In the genomic region with DNA sequence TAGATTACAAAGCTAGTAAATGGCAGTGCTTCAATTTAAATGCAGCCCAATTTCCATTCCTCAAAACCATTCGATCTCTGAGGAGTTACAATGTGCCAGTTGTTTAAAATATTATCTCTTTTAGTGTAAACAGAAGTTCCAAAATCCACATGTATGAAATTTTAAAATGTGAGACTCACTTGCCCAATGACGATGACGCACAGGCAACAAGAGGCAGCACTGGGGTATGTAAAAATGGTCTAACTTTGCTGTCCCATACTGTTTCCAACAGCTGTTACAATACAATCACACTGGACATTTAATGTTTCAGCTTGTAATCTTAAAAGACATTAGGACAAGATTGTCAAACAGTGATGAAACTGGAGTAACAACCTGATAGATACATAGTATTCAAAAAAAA, we compare ENCODE assay signal across 20 cellular contexts. TPM values are rescaled to one million over a fixed set of nuclear protein-coding genes. Genes with fewer than 3 reads are reported as not detected.
A peak's percentile ranks its signal among the peaks of the same experiment; 100 is the strongest.
DNase-seq lines count a peak whose midpoint lies in the region; ATAC-seq and TF ChIP-seq lines count a peak whose summit lies in the region.
"Had no signal": no experiment of that assay in that cellular context is flagged by ENCODE, and none has a peak within 500 bp of the region (broad histone marks: within the 10 kb centered on the region; RNA-seq: fewer than 3 reads in every experiment).

No MANE protein-coding gene starts in this region.

- H4K5ac ChIP-seq in IMR-90 (ENCODE audit: low read depth, low read length): no peak overlapping the region

- peak; percentile 10 for DNase-seq in AG10803 (ENCODE audit: low read depth)
- peak; percentile 57 for DNase-seq in IMR-90
- no peak for DNase-seq in adipocyte (ENCODE audit: low read depth)
- peak; percentile 74 for DNase-seq in fibroblast of peridontal ligament (ENCODE audit: extremely low read depth)
- DNase-seq in DMS79 (lab: John Stamatoyannopoulos, UW): no peak
- DNase-seq in activated naive CD4-positive, alpha-beta T cell (lab: John Stamatoyannopoulos, UW): no peak
- DNase-seq: 8988T; CD8-positive, alpha-beta T cell; COR-L47; DMS 273 treated with DMSO at 0.1 percent for 48 hours; DMS53; GDM1; GOT3; H7 had no signal

- POLR2A ChIA-PET in IMR-90 (lab: Charles Lee; ENCODE audit: unreplicated experiment): no interaction called here

- H3K23ac ChIP-seq in IMR-90 (ENCODE audit: low read depth, low read length): no peak overlapping the region

- peaks cover 9% of the 10 kb centered on the region for H3K4me1 ChIP-seq in IMR-90 (ENCODE audit: control insufficient read depth, insufficient read depth, low read length)
- H3K4me1 ChIP-seq in adipocyte (ENCODE audit: control insufficient read depth, insufficient read depth, low read length): peaks cover 58% of the 10 kb centered on the region

- H3K79me1 ChIP-seq in IMR-90 (ENCODE audit: low read depth in 1 of 2, low read length in 2 of 2): peaks cover 44 to 75% of the 10 kb centered on the region in 2 experiments

- no peak overlapping the region for H3K27ac Mint-ChIP-seq in stimulated activated memory B cell treated with anti-CD40 and anti-IgM and Interleukin-4, amounts not matched to agents 10 μg/mL and 1 μg/mL and 100 μg/mL, for 72 hours
- H3K27ac Mint-ChIP-seq: B cell; CD8-positive, alpha-beta T cell had no signal

- peaks cover 6% of the 10 kb centered on the region for H3K9me1 ChIP-seq in IMR-90 (ENCODE audit: insufficient read depth, low read length)

- H3K9me3 ChIP-seq in IMR-90 (ENCODE audit: control insufficient read depth, insufficient read depth, low read length) (no peaks in the 10 kb centered on the region), adipocyte (ENCODE audit: control insufficient read depth, low read length) (no peaks in the 10 kb centered on the region)
- H3K9me3 ChIP-seq: BLaER1 treated with 17β-estradiol and CSF1 and Interleukin-3, amounts not matched to agents 10 nM and 100 nM had no signal

- no peak for TF ChIP-seq POLR2A in IMR-90 (IDR thresholded peaks at IDR 0.05; ENCODE audit: low read depth, low read length)

- H3K27me3 ChIP-seq in IMR-90 (ENCODE audit: control insufficient read depth, insufficient read depth, low read length) (no peaks in the 10 kb centered on the region), adipocyte (replicated peaks; ENCODE audit: control insufficient read depth, insufficient read depth, low read length) (no peaks in the 10 kb centered on the region)
- H3K27me3 ChIP-seq: BLaER1 treated with 17β-estradiol and CSF1 and Interleukin-3, amounts not matched to agents 10 nM and 100 nM had no signal

- CTCF ChIA-PET in IMR-90 (lab: Yijun Ruan, JAX): interaction anchor here (1.0 to 1.3 kb wide), 2 partner anchors 11 to 12 kb away, joined by 3 to 4 read pairs; no protein-coding TSS in a partner anchor

- H2BK5ac ChIP-seq in IMR-90 (ENCODE audit: low read depth, low read length, poor library complexity, severe bottlenecking): no peak overlapping the region

- H3K4me3 ChIP-seq in AG10803 (ENCODE audit: low read length) (no peak overlapping the region), IMR-90 (ENCODE audit: insufficient read depth, low read depth, low read length) (no peak overlapping the region), adipocyte (ENCODE audit: low read length) (no peak overlapping the region)
- H3K4me3 ChIP-seq: BLaER1 treated with 17β-estradiol and CSF1 and Interleukin-3, amounts not matched to agents 10 nM and 100 nM had no signal

- no peaks in the 10 kb centered on the region for H3K27me3 Mint-ChIP-seq in stimulated activated memory B cell treated with anti-CD40 and anti-IgM and Interleukin-4, amounts not matched to agents 10 μg/mL and 1 μg/mL and 100 μg/mL, for 72 hours
- H3K27me3 Mint-ChIP-seq: B cell had no signal

- peaks cover 15% of the 10 kb centered on the region for H3K4me1 Mint-ChIP-seq in stimulated activated memory B cell treated with anti-CD40 and anti-IgM and Interleukin-4, amounts not matched to agents 10 μg/mL and 1 μg/mL and 100 μg/mL, for 72 hours

- H3K18ac ChIP-seq in IMR-90 (ENCODE audit: low read depth, low read length): no peak overlapping the region

- in situ Hi-C loops in IMR-90 (cut with MboI; ENCODE audit: low sequenced_read_pairs): no loop called here

- H3K14ac ChIP-seq in IMR-90 (replicated peaks; ENCODE audit: low read depth, low read length): no peak overlapping the region

- dilution Hi-C loops in IMR-90 (cut with HindIII; ENCODE audit: low sequenced_read_pairs, unreplicated experiment): no loop called here

- no peak for TF ChIP-seq RAD21 in IMR-90 (IDR thresholded peaks at IDR 0.05; ENCODE audit: low read length)

- no peak overlapping the region for H2BK120ac ChIP-seq in IMR-90 (ENCODE audit: low read depth, low read length)

- peak; percentile 66 for ATAC-seq in IMR-90 (ENCODE audit: low read depth)
- no peak for ATAC-seq in HG02885 (IDR thresholded peaks at IDR 0.05; ENCODE audit: poor library complexity, unreplicated experiment)
- ATAC-seq in stimulated activated memory B cell treated with anti-CD40 and anti-IgM and Interleukin-4, amounts not matched to agents 10 μg/mL and 1 μg/mL and 100 μg/mL, for 72 hours: no peak
- ATAC-seq: CD8-positive, alpha-beta T cell; HCT116; HepG2 had no signal

- peaks cover 13% of the 10 kb centered on the region for H3K36me3 Mint-ChIP-seq in stimulated activated memory B cell treated with anti-CD40 and anti-IgM and Interleukin-4, amounts not matched to agents 10 μg/mL and 1 μg/mL and 100 μg/mL, for 72 hours

- no peak overlapping the region for H4K8ac ChIP-seq in IMR-90 (ENCODE audit: low read depth in 2 of 2, low read length in 2 of 2)

- no peak overlapping the region for H2AK9ac ChIP-seq in IMR-90 (replicated peaks; ENCODE audit: low read depth, low read length, poor library complexity)

- no peak overlapping the region for H2AFZ ChIP-seq in IMR-90 (replicated peaks; ENCODE audit: low read length, poor library complexity)

- no CpG with 5 or more reads among the region's 3 CpGs for WGBS in IMR-90 (ENCODE audit: extremely low coverage in 2 of 2, insufficient read length in 1 of 2), 2 experiments

- no peak overlapping the region for H3K27ac ChIP-seq in IMR-90 (ENCODE audit: insufficient read depth, low read length)
- H3K27ac ChIP-seq: BLaER1 treated with 17β-estradiol and CSF1 and Interleukin-3, amounts not matched to agents 10 nM and 100 nM had no signal

- intact Hi-C loops in IMR-90 (cut with micrococcal nuclease): no loop called here

- no peak overlapping the region for H2AK5ac ChIP-seq in IMR-90 (ENCODE audit: low read depth, low read length)

- no TSS peak for BruUV-seq in IMR-90 (replicated peaks; lab: Mats Ljungman, UMichigan)

- H3K9me3 Mint-ChIP-seq in stimulated activated memory B cell treated with anti-CD40 and anti-IgM and Interleukin-4, amounts not matched to agents 10 μg/mL and 1 μg/mL and 100 μg/mL, for 72 hours: no peaks in the 10 kb centered on the region
- H3K9me3 Mint-ChIP-seq: CD8-positive, alpha-beta T cell had no signal

- H4K20me1 ChIP-seq in IMR-90 (ENCODE audit: insufficient read depth, low read length): peaks cover 38% of the 10 kb centered on the region

- no peak overlapping the region for H3K4me3 Mint-ChIP-seq in stimulated activated memory B cell treated with anti-CD40 and anti-IgM and Interleukin-4, amounts not matched to agents 10 μg/mL and 1 μg/mL and 100 μg/mL, for 72 hours
- H3K4me3 Mint-ChIP-seq: B cell; CD8-positive, alpha-beta T cell had no signal

- no peak overlapping the region for H3K56ac ChIP-seq in IMR-90 (ENCODE audit: extremely low read depth, insufficient read depth, low read length)

- no peak overlapping the region for H2BK15ac ChIP-seq in IMR-90 (ENCODE audit: low read depth, low read length)

- no peak overlapping the region for H2BK20ac ChIP-seq in IMR-90 (ENCODE audit: low read depth, low read length)

- no peak overlapping the region for H4K91ac ChIP-seq in IMR-90 (ENCODE audit: insufficient read depth, low read depth, low read length)

- no peak overlapping the region for H3K4me2 ChIP-seq in IMR-90 (ENCODE audit: low read depth, low read length)
- H3K4me2 ChIP-seq: BLaER1 treated with 17β-estradiol and CSF1 and Interleukin-3, amounts not matched to agents 10 nM and 100 nM had no signal

- no peak overlapping the region for H3K9ac ChIP-seq in IMR-90 (ENCODE audit: low read depth, low read length)
- H3K9ac ChIP-seq in adipocyte (ENCODE audit: low read length): peak overlapping the region; percentile 10
- H3K9ac ChIP-seq: BLaER1 treated with 17β-estradiol and CSF1 and Interleukin-3, amounts not matched to agents 10 nM and 100 nM had no signal

- H3K4ac ChIP-seq in IMR-90 (ENCODE audit: low read depth, low read length): no peak overlapping the region

- no peak for TF ChIP-seq CTCF in AG10803 (conservative IDR thresholded peaks at IDR 0.05; ENCODE audit: low read length)
- no peak for TF ChIP-seq CTCF in IMR-90 (conservative IDR thresholded peaks at IDR 0.05; ENCODE audit: low read depth, low read length)

- H3K36me3 ChIP-seq in IMR-90 (ENCODE audit: control insufficient read depth, insufficient read depth, low read length) (peaks cover 5% of the 10 kb centered on the region), adipocyte (ENCODE audit: control insufficient read depth, insufficient read depth, low read length, severe bottlenecking) (peaks cover 39% of the 10 kb centered on the region)

TF ChIP-seq in IMR-90, 13 proteins besides CTCF, POLR2A, EP300 and RAD21:
- TF ChIP-seq BHLHE40 (IDR thresholded peaks at IDR 0.05; ENCODE audit: low read depth, low read length) (no peak), CEBPB (IDR thresholded peaks at IDR 0.05; ENCODE audit: low read depth, low read length) (no peak), NFE2L2 (IDR thresholded peaks at IDR 0.05; ENCODE audit: low read depth, low read length) (no peak), FOS (IDR thresholded peaks at IDR 0.05; ENCODE audit: low read depth, low read length) (no peak), CHD1 (IDR thresholded peaks at IDR 0.05; ENCODE audit: low read depth, low read length) (no peak)
TF ChIP-seq in IMR-90: peak in this region for 0.

RNA-seq across cellular contexts. Expression of a gene that starts 12.2 kb away (rescaled TPM):
- total RNA-seq in IMR-90 (2012; rRNA removed): 36.0 and 66.7 TPM in 2 replicates
- 47.2 and 57.6 TPM in 2 replicates for polyA plus RNA-seq in IMR-90 (2012; rRNA removed)
- polyA plus RNA-seq in IMR-90 (2012; cell fraction: cytosol; rRNA removed): 8.8 and 10.4 TPM in 2 replicates
- polyA plus RNA-seq in IMR-90 (2012; cell fraction: nucleus; rRNA removed; ENCODE audit: low replicate concordance): 43.5 and 185 TPM in 2 replicates

Comparison
In these comparisons a context has a peak if more than half of its experiments do, and no peak if none do; other contexts are left out.
1. DNase-seq: peak in AG10803 (single experiment), IMR-90 (single experiment) and fibroblast of peridontal ligament (single experiment); none in adipocyte (single experiment), DMS79 (single experiment) and activated naive CD4-positive, alpha-beta T cell (0 of 4).